9 cellular contexts compared by ENCODE assay signal in the genomic region with DNA sequence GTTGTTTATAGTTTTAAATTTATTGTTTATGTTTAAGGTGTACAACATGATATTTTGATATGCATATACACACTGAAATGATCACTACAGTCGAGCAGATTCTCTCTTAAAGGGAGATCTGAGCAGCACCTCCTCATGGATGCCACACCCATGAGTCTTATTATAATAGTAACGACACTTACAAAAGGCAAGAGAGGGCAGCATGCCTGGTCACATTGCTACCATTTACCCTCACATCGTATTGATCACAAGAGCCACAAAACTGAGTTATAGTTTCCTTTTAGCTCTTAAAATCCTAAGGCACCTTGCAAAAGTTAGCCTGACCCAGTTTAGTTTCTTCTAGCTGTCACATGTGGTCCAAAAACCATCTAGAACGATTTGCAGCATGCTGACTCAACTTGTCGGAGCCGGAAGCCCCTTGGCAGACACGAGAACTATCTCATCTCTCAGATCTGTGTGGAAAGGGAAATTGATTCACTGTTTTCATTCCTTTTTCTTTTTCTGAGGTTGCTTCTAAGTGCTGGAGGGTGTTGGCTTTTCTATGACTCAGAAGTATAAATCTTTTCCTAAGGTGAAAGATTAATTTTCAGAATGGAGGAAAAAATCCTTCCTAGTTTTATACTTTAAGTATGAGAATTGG.
DNase-seq lines count a peak whose midpoint lies in the region; ATAC-seq and TF ChIP-seq lines count a peak whose summit lies in the region.
"Had no signal": no experiment of that assay in that cellular context is flagged by ENCODE, and none has a peak within 500 bp of the region (broad histone marks: within the 10 kb centered on the region; RNA-seq: fewer than 3 reads in every experiment).

No MANE protein-coding gene starts in this region.

- no peaks in the 10 kb centered on the region for H3K27me3 ChIP-seq in right cardiac atrium (ENCODE audit: control insufficient read depth, insufficient read depth)

- TF ChIP-seq CTCF in RWPE1 (conservative IDR thresholded peaks at IDR 0.05; ENCODE audit: low read depth), result no peak

- DNase-seq in NOMO-1 (lab: John Stamatoyannopoulos, UW; ENCODE audit: unreplicated experiment in 2 of 2), result peak; percentile 35 to 54
- DNase-seq in NOMO-1 treated with dmso at 0.1 percent for 144 hours (lab: John Stamatoyannopoulos, UW; ENCODE audit: unreplicated experiment), result no peak
- DNase-seq in RWPE1 (ENCODE audit: low spot score), result peak; percentile 69
- peak; percentile 74 for DNase-seq in activated naive CD4-positive, alpha-beta T cell treated with anti-CD3 and anti-CD28 coated beads, Interleukin-2, amount 50 U/mL, for 16 hours
- DNase-seq in right cardiac atrium, result peak; percentile 31 to 59 (median 57)
- DNase-seq in stimulated activated CD4-positive, alpha-beta T cell treated with anti-CD3 and anti-CD28 coated beads, Interleukin-4, amount 100 ng/mL, for 1 hour, result peak; percentile 64
- no peak for DNase-seq in NCI-H1105 treated with DMSO at 0.1 percent for 48 hours (lab: John Stamatoyannopoulos, UW)

- intact Hi-C loops in right cardiac atrium (cut with DNase I), result no loop called here

- CTCF ChIA-PET in RWPE1 (lab: Yijun Ruan, JAX), result interaction anchor here (0.5 to 1.0 kb wide), 2 partner anchors 85 to 298 kb away, joined by 3 to 4 read pairs; no protein-coding TSS in a partner anchor

- no peak overlapping the region for H3K4me3 ChIP-seq in right cardiac atrium (ENCODE audit: low read length)

- H3K9me3 ChIP-seq in right cardiac atrium (ENCODE audit: control insufficient read depth, low read length), result no peaks in the 10 kb centered on the region

- peak overlapping the region; percentile 86 for H3K27ac ChIP-seq in RWPE1
- H3K27ac ChIP-seq in right cardiac atrium (ENCODE audit: low read length), result no peak overlapping the region
- H3K27ac ChIP-seq: 22Rv1 had no signal

- peaks cover 9% of the 10 kb centered on the region for H3K4me1 ChIP-seq in right cardiac atrium (ENCODE audit: control insufficient read depth, insufficient read depth, low read length)

- peak in 1 of 2 donors; percentile 79 for ATAC-seq in right cardiac atrium
- no peak for ATAC-seq in GM21825 (IDR thresholded peaks at IDR 0.05; ENCODE audit: unreplicated experiment)

- WGBS in right cardiac atrium, result 42% methylated on average over 7 of the region's 7 CpGs

- POLR2A ChIA-PET in RWPE1 (lab: Yijun Ruan, JAX; ENCODE audit: low non-redundant PET), result no interaction called here

Comparison
In these comparisons a context has a peak if more than half of its experiments do, and no peak if none do; other contexts are left out.
1. DNase-seq: peak in NOMO-1 (2 of 2), RWPE1 (single experiment), activated naive CD4-positive, alpha-beta T cell treated with anti-CD3 and anti-CD28 coated beads, Interleukin-2, amount 50 U/mL, for 16 hours (single experiment), right cardiac atrium (3 of 3) and stimulated activated CD4-positive, alpha-beta T cell treated with anti-CD3 and anti-CD28 coated beads, Interleukin-4, amount 100 ng/mL, for 1 hour (single experiment); none in NOMO-1 treated with dmso at 0.1 percent for 144 hours (single experiment) and NCI-H1105 treated with DMSO at 0.1 percent for 48 hours (single experiment).